In genomic region chr2:147844691-147845607, GRCh38 we compare ENCODE assay signal across 8 cellular contexts. TPM values are rescaled to one million over a fixed set of nuclear protein-coding genes. Genes with fewer than 3 reads are reported as not detected.
DNase-seq lines count a peak whose midpoint lies in the region; ATAC-seq and TF ChIP-seq lines count a peak whose summit lies in the region.

ACVR2A (plus strand) TSS chr2:147845029; CDS start chr2:147845153, 124 bp downstream.

- no peaks in the 10 kb centered on the region for H3K27me3 ChIP-seq in colonic mucosa

- H3K4me1 Mint-ChIP-seq in WTC11, result peaks cover 38% of the 10 kb centered on the region

- ATAC-seq in HG02588 (IDR thresholded peaks at IDR 0.05; ENCODE audit: unreplicated experiment), result peak; percentile 42
- peak; percentile 13 for ATAC-seq in WTC11
- ATAC-seq in left lobe of liver, result peak; percentile 35

- no peaks in the 10 kb centered on the region for H3K4me1 ChIP-seq in colonic mucosa

- no peaks in the 10 kb centered on the region for H3K9me3 ChIP-seq in colonic mucosa

- H3K27ac Mint-ChIP-seq in WTC11, result peak within 1 kb of the TSS; percentile 97

- intact Hi-C loops in colonic mucosa (cut with DNase I), result no loop called here

- H3K27me3 Mint-ChIP-seq in WTC11 (ENCODE audit: low read depth), result peaks cover 10% of the 10 kb centered on the region; the same call in 1 of the 2 replicates

- peak within 1 kb of the TSS; percentile 82 to 83 for H3K9ac ChIP-seq in colonic mucosa (ENCODE audit: low read depth in 2 of 2, low read length in 2 of 2)

- POLR2A ChIA-PET in WTC11 (lab: Charles Lee), result interaction anchor here (0.7 to 1.8 kb wide), 4 partner anchors 11 to 65 kb away, joined by 4 to 7 read pairs (median 5); no protein-coding TSS in a partner anchor

- DNase-seq in NCI-H1417 (lab: John Stamatoyannopoulos, UW), result peak; percentile 53 to 86 (median 84)
- DNase-seq in NCI-H1417 treated with DMSO at 0.1 percent for 48 hours (lab: John Stamatoyannopoulos, UW), result no peak
- peak; percentile 52 for DNase-seq in NB4 (ENCODE audit: low read depth)
- DNase-seq in WTC11 (ENCODE audit: low spot score), result peak; percentile 38
- DNase-seq in colonic mucosa, result peak; percentile 57
- DNase-seq in left lobe of liver (ENCODE audit: low spot score), result peak; percentile 55
- peak; percentile 41 to 60 for DNase-seq in stimulated activated CD4-positive, alpha-beta T cell treated with anti-CD3 and anti-CD28 coated beads, Interleukin-2, amount 100 ng/mL, for 24 hours

- H3K27ac ChIP-seq in colonic mucosa, result peak within 1 kb of the TSS; percentile 97

- peak within 1 kb of the TSS; percentile 97 for H3K4me3 Mint-ChIP-seq in WTC11

- no peaks in the 10 kb centered on the region for H3K36me3 ChIP-seq in colonic mucosa

- TF ChIP-seq CTCF in NB4 (IDR thresholded peaks at IDR 0.05; ENCODE audit: low read depth, low read length) (no peak), WTC11 (IDR thresholded peaks at IDR 0.05) (no peak), colonic mucosa (IDR thresholded peaks at IDR 0.05) (no peak)

- CTCF ChIA-PET in WTC11 (lab: Charles Lee), result interaction anchor here (0.6 to 1.2 kb wide), 7 partner anchors 10 to 904 kb away, joined by 3 to 7 read pairs (median 3); no protein-coding TSS in a partner anchor

- no peaks in the 10 kb centered on the region for H3K9me3 Mint-ChIP-seq in WTC11

- peak within 1 kb of the TSS; percentile 69 for H3K4me3 ChIP-seq in NB4 (ENCODE audit: low read depth, low read length)
- H3K4me3 ChIP-seq in colonic mucosa, result peak within 1 kb of the TSS; percentile 60

- no peaks in the 10 kb centered on the region for H3K36me3 Mint-ChIP-seq in WTC11

- no peak for TF ChIP-seq POLR2A in NB4 (IDR thresholded peaks at IDR 0.05; ENCODE audit: extremely low read depth, insufficient read length)

TF ChIP-seq in WTC11, 78 proteins besides CTCF, POLR2A, EP300 and RAD21 (continues in another document):
- TF ChIP-seq TP53 (CRISPR knock-in tag; IDR thresholded peaks at IDR 0.05) (no peak), CBFB (CRISPR knock-in tag; IDR thresholded peaks at IDR 0.05; ENCODE audit: low read depth) (no peak), PRRX2 (CRISPR knock-in tag; IDR thresholded peaks at IDR 0.05) (no peak), ERG (CRISPR knock-in tag; IDR thresholded peaks at IDR 0.05) (no peak), ZNF138 (CRISPR knock-in tag; conservative IDR thresholded peaks at IDR 0.05) (no peak), ZNF671 (CRISPR knock-in tag; IDR thresholded peaks at IDR 0.05) (no peak), PRDM15 (CRISPR knock-in tag; IDR thresholded peaks at IDR 0.05) (no peak), ZNF232 (CRISPR knock-in tag; IDR thresholded peaks at IDR 0.05) (no peak), ZNF416 (CRISPR knock-in tag; IDR thresholded peaks at IDR 0.05) (no peak), ZNF121 (CRISPR knock-in tag; IDR thresholded peaks at IDR 0.05) (no peak), ZNF263 (CRISPR knock-in tag; IDR thresholded peaks at IDR 0.05; ENCODE audit: low read depth) (no peak), NFYB (CRISPR knock-in tag; conservative IDR thresholded peaks at IDR 0.05; ENCODE audit: low read depth) (no peak), ETV6 (CRISPR knock-in tag; IDR thresholded peaks at IDR 0.05) (no peak), HMGA2 (CRISPR knock-in tag; IDR thresholded peaks at IDR 0.05) (no peak)
- TF ChIP-seq, protein P1, sequence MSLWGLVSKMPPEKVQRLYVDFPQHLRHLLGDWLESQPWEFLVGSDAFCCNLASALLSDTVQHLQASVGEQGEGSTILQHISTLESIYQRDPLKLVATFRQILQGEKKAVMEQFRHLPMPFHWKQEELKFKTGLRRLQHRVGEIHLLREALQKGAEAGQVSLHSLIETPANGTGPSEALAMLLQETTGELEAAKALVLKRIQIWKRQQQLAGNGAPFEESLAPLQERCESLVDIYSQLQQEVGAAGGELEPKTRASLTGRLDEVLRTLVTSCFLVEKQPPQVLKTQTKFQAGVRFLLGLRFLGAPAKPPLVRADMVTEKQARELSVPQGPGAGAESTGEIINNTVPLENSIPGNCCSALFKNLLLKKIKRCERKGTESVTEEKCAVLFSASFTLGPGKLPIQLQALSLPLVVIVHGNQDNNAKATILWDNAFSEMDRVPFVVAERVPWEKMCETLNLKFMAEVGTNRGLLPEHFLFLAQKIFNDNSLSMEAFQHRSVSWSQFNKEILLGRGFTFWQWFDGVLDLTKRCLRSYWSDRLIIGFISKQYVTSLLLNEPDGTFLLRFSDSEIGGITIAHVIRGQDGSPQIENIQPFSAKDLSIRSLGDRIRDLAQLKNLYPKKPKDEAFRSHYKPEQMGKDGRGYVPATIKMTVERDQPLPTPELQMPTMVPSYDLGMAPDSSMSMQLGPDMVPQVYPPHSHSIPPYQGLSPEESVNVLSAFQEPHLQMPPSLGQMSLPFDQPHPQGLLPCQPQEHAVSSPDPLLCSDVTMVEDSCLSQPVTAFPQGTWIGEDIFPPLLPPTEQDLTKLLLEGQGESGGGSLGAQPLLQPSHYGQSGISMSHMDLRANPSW (CRISPR knock-in tag; conservative IDR thresholded peaks at IDR 0.05; ENCODE audit: low read depth), result no peak
- TF ChIP-seq, protein P2, sequence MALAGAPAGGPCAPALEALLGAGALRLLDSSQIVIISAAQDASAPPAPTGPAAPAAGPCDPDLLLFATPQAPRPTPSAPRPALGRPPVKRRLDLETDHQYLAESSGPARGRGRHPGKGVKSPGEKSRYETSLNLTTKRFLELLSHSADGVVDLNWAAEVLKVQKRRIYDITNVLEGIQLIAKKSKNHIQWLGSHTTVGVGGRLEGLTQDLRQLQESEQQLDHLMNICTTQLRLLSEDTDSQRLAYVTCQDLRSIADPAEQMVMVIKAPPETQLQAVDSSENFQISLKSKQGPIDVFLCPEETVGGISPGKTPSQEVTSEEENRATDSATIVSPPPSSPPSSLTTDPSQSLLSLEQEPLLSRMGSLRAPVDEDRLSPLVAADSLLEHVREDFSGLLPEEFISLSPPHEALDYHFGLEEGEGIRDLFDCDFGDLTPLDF (CRISPR knock-in tag; IDR thresholded peaks at IDR 0.05), result no peak
- TF ChIP-seq, protein P3, sequence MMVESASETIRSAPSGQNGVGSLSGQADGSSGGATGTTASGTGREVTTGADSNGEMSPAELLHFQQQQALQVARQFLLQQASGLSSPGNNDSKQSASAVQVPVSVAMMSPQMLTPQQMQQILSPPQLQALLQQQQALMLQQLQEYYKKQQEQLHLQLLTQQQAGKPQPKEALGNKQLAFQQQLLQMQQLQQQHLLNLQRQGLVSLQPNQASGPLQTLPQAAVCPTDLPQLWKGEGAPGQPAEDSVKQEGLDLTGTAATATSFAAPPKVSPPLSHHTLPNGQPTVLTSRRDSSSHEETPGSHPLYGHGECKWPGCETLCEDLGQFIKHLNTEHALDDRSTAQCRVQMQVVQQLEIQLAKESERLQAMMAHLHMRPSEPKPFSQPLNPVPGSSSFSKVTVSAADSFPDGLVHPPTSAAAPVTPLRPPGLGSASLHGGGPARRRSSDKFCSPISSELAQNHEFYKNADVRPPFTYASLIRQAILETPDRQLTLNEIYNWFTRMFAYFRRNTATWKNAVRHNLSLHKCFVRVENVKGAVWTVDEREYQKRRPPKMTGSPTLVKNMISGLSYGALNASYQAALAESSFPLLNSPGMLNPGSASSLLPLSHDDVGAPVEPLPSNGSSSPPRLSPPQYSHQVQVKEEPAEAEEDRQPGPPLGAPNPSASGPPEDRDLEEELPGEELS (CRISPR knock-in tag; IDR thresholded peaks at IDR 0.05), result no peak

RNA-seq across cellular contexts. Expression of gene ACVR2A, which starts in this region (rescaled TPM):
- total RNA-seq in WTC11 (2021) (11.5 to 13.7 TPM (median 11.7 TPM) in 3 replicates), colonic mucosa (10 to 100 TPM; 15.4 to 20.4 TPM), left lobe of liver (7.2 TPM)
